ENCODE assay signal across 15 cellular contexts in genomic region chr4:151581575-151581974, GRCh38.
"Had no signal": no experiment of that assay in that cellular context is flagged by ENCODE, and none has a peak within 500 bp of the region (broad histone marks: within the 10 kb centered on the region; RNA-seq: fewer than 3 reads in every experiment).

No MANE protein-coding gene starts in this region.

- H3K36me3 ChIP-seq: ascending aorta, breast epithelium, thyroid gland had no signal

- H3K27me3 ChIP-seq: ascending aorta, breast epithelium, foreskin keratinocyte, thyroid gland had no signal

- H3K4me1 ChIP-seq: ascending aorta, breast epithelium, thyroid gland had no signal

- DNase-seq: activated CD4-positive, alpha-beta T cell treated with anti-CD3 and anti-CD28 coated beads, Interleukin-2, amount 50 U/mL, for 48 hours; activated naive CD4-positive, alpha-beta T cell treated with anti-CD3 and anti-CD28 coated beads, Interleukin-2, amount 10 ng/mL, durations not matched to agents 7 days and 5 days; dermis blood vessel endothelial cell; effector memory CD8-positive, alpha-beta T cell; foreskin keratinocyte; mesendoderm; natural killer cell; right cardiac atrium; stimulated activated CD4-positive, alpha-beta T cell treated with anti-CD3 and anti-CD28 coated beads, Interleukin-15, amount 100 ng/mL, for 24 hours; stimulated activated CD4-positive, alpha-beta T cell treated with anti-CD3 and anti-CD28 coated beads, Interleukin-4, amount 100 ng/mL, for 1 hour; stimulated activated naive B cell treated with anti-CD40 and anti-IgM and Interleukin-4, amounts not matched to agents 10 μg/mL and 1 μg/mL and 100 μg/mL, for 72 hours; thyroid gland had no signal

- H3K9me3 ChIP-seq: ascending aorta, breast epithelium, thyroid gland had no signal

- H3K4me3 ChIP-seq: ascending aorta, breast epithelium, skin epidermis, thyroid gland had no signal

- H3K27ac ChIP-seq: ascending aorta, breast epithelium, foreskin keratinocyte, skin epidermis, thyroid gland had no signal
